Comparison of ENCODE assay signal across 5 cellular contexts in genomic region chr2:183937220-183937619, GRCh38.
"Had no signal": no experiment of that assay in that cellular context is flagged by ENCODE, and none has a peak within 500 bp of the region (broad histone marks: within the 10 kb centered on the region; RNA-seq: fewer than 3 reads in every experiment).

No MANE protein-coding gene starts in this region.

- H3K4me3 Mint-ChIP-seq: GM23338, H9 had no signal

- H3K4me2 ChIP-seq: GM23338 had no signal

- H3K4me1 Mint-ChIP-seq: GM23338, H9 had no signal

- ATAC-seq: GM23338, K562 had no signal

- H3K27ac Mint-ChIP-seq: GM23338, H9 had no signal

- H3K4me3 ChIP-seq: GM23338, K562 had no signal

- DNase-seq: H9, HCEC 1CT, IMR-90 had no signal

- H2AFZ ChIP-seq: GM23338 had no signal
